Comparison of ENCODE assay signal across 18 cellular contexts in genomic region chr9:16310288-16311145, GRCh38.
DNase-seq lines count a peak whose midpoint lies in the region; ATAC-seq and TF ChIP-seq lines count a peak whose summit lies in the region.
"Had no signal": no experiment of that assay in that cellular context is flagged by ENCODE, and none has a peak within 500 bp of the region (broad histone marks: within the 10 kb centered on the region; RNA-seq: fewer than 3 reads in every experiment).

No MANE protein-coding gene starts in this region.

- H3K79me2 ChIP-seq in trophoblast cell (ENCODE audit: control insufficient read depth, insufficient read depth, low read length, poor library complexity) = no peaks in the 10 kb centered on the region
- H3K79me2 ChIP-seq: parathyroid adenoma had no signal

- no peak overlapping the region for H3K23ac ChIP-seq in trophoblast cell (ENCODE audit: low read length)

- TF ChIP-seq CTCF in right atrium auricular region (IDR thresholded peaks at IDR 0.05) = no peak

- no peak overlapping the region for H3K4me3 Mint-ChIP-seq in activated CD4-positive, alpha-beta memory T cell treated with anti-CD3 and anti-CD28 coated beads for 36 hours
- H3K4me3 Mint-ChIP-seq: CD14-positive monocyte; stimulated activated naive B cell treated with anti-CD40 and anti-IgM and Interleukin-4, amounts not matched to agents 10 μg/mL and 1 μg/mL and 100 μg/mL, for 72 hours had no signal

- H2BK5ac ChIP-seq in trophoblast cell (ENCODE audit: low read depth, low read length, poor library complexity) = no peak overlapping the region

- H3K14ac ChIP-seq in trophoblast cell (ENCODE audit: low read length) = peak overlapping the region; percentile 38

- CTCF ChIA-PET in activated CD4-positive, alpha-beta memory T cell treated with anti-CD3 and anti-CD28 coated beads for 36 hours (lab: Charles Lee) = no interaction called here

- H3K9me3 ChIP-seq in right atrium auricular region (no peaks in the 10 kb centered on the region), trophoblast cell (ENCODE audit: insufficient read depth, low read depth, low read length) (peaks cover 2% of the 10 kb centered on the region), aorta (ENCODE audit: control insufficient read depth, low read length) (no peaks in the 10 kb centered on the region)
- H3K9me3 ChIP-seq: A549, Peyer's patch had no signal

- peaks cover 10% of the 10 kb centered on the region for H3K79me1 ChIP-seq in trophoblast cell (ENCODE audit: low read length)

- WGBS in trophoblast cell (ENCODE audit: extremely low coverage, insufficient coverage, insufficient read length) = no CpG with 5 or more reads among the region's 27 CpGs
- 59 to 63% methylated on average over 27 of the region's 27 CpGs for WGBS in aorta, 2 donors

- peaks cover 6% of the 10 kb centered on the region for H3K9me3 Mint-ChIP-seq in activated CD4-positive, alpha-beta memory T cell treated with anti-CD3 and anti-CD28 coated beads for 36 hours

- peak overlapping the region; percentile 9 for H2BK120ac ChIP-seq in trophoblast cell (ENCODE audit: insufficient read depth, low read length, poor library complexity)

- no peak overlapping the region for H3K4me2 ChIP-seq in trophoblast cell (ENCODE audit: low read length)
- H3K4me2 ChIP-seq: A549 had no signal

- H4K12ac ChIP-seq in trophoblast cell (ENCODE audit: low read depth, low read length) = no peak overlapping the region

- no peaks in the 10 kb centered on the region for H3K36me3 ChIP-seq in right atrium auricular region
- no peaks in the 10 kb centered on the region for H3K36me3 ChIP-seq in trophoblast cell (ENCODE audit: control insufficient read depth in 1 of 2, insufficient read depth in 2 of 2, low read length in 2 of 2)
- H3K36me3 ChIP-seq in aorta (ENCODE audit: control insufficient read depth in 1 of 2, insufficient read depth in 2 of 2, low read length in 1 of 2) = no peaks in the 10 kb centered on the region
- H3K36me3 ChIP-seq: Peyer's patch had no signal

- peak overlapping the region; percentile 9 for H3K18ac ChIP-seq in trophoblast cell (ENCODE audit: low read length)

- no peak overlapping the region for H3K27ac Mint-ChIP-seq in activated CD4-positive, alpha-beta memory T cell treated with anti-CD3 and anti-CD28 coated beads for 36 hours
- H3K27ac Mint-ChIP-seq: CD14-positive monocyte; stimulated activated naive B cell treated with anti-CD40 and anti-IgM and Interleukin-4, amounts not matched to agents 10 μg/mL and 1 μg/mL and 100 μg/mL, for 72 hours had no signal

- H3K27ac ChIP-seq in right atrium auricular region = no peak overlapping the region
- H3K27ac ChIP-seq in trophoblast cell (ENCODE audit: low read depth, low read length) = peak overlapping the region; percentile 12
- no peak overlapping the region for H3K27ac ChIP-seq in aorta (ENCODE audit: low read depth in 1 of 2, low read length in 2 of 2)
- H3K27ac ChIP-seq: epithelial cell of prostate, parathyroid adenoma, Peyer's patch had no signal

- H3K4ac ChIP-seq in trophoblast cell (ENCODE audit: low read depth, low read length) = peak overlapping the region; percentile 26

- peak overlapping the region; percentile 37 for H2BK12ac ChIP-seq in trophoblast cell (ENCODE audit: low read length)

- no peak overlapping the region for H3K4me3 ChIP-seq in right atrium auricular region
- H3K4me3 ChIP-seq in trophoblast cell (ENCODE audit: low read depth, low read length) = no peak overlapping the region
- no peak overlapping the region for H3K4me3 ChIP-seq in aorta (ENCODE audit: low read length in 2 of 2)
- H3K4me3 ChIP-seq: A549, Peyer's patch had no signal

- H3K27me3 ChIP-seq in right atrium auricular region (no peaks in the 10 kb centered on the region), trophoblast cell (ENCODE audit: insufficient read depth, low read length) (no peaks in the 10 kb centered on the region), aorta (ENCODE audit: control insufficient read depth in 1 of 2, insufficient read depth in 2 of 2, low read length in 1 of 2) (no peaks in the 10 kb centered on the region)
- H3K27me3 ChIP-seq: Peyer's patch had no signal

- H3K27me3 Mint-ChIP-seq in activated CD4-positive, alpha-beta memory T cell treated with anti-CD3 and anti-CD28 coated beads for 36 hours = no peaks in the 10 kb centered on the region
- H3K27me3 Mint-ChIP-seq: stimulated activated naive B cell treated with anti-CD40 and anti-IgM and Interleukin-4, amounts not matched to agents 10 μg/mL and 1 μg/mL and 100 μg/mL, for 72 hours had no signal

- intact Hi-C loops in Right ventricle myocardium inferior (cut with DNase I) = no loop called here
- intact Hi-C loops in cardiac septum (cut with DNase I) = no loop called here
- intact Hi-C loops in aorta (cut with DNase I) = no loop called here
- intact Hi-C loops in activated CD4-positive, alpha-beta memory T cell treated with anti-CD3 and anti-CD28 coated beads for 36 hours (cut with micrococcal nuclease) = no loop called here

- peak overlapping the region; percentile 59 for H4K91ac ChIP-seq in trophoblast cell (ENCODE audit: low read depth, low read length)

- H2AFZ ChIP-seq in trophoblast cell (ENCODE audit: insufficient read depth, low read length, poor library complexity) = no peak overlapping the region
- H2AFZ ChIP-seq: parathyroid adenoma had no signal

- H3K9ac ChIP-seq in trophoblast cell (ENCODE audit: low read length) = no peak overlapping the region
- H3K9ac ChIP-seq: parathyroid adenoma had no signal

- POLR2A ChIA-PET in activated CD4-positive, alpha-beta memory T cell treated with anti-CD3 and anti-CD28 coated beads for 36 hours (lab: Charles Lee) = no interaction called here

- H3K4me1 ChIP-seq in right atrium auricular region (peaks cover 0 to 20% of the 10 kb centered on the region in 2 donors), trophoblast cell (ENCODE audit: control insufficient read depth in 1 of 2, insufficient read depth in 2 of 2, low read length in 2 of 2) (peaks cover 10 to 15% of the 10 kb centered on the region in 2 experiments), aorta (ENCODE audit: control insufficient read depth in 1 of 2, insufficient read depth in 2 of 2, low read length in 2 of 2) (no peaks in the 10 kb centered on the region)
- H3K4me1 ChIP-seq: parathyroid adenoma, Peyer's patch had no signal

- no peak overlapping the region for H2AK5ac ChIP-seq in trophoblast cell (ENCODE audit: low read length)

- peak; percentile 37 for ATAC-seq in Right ventricle myocardium inferior
- peak; percentile 49 for ATAC-seq in aorta (ENCODE audit: low FRiP score)
- ATAC-seq in HG02840 (IDR thresholded peaks at IDR 0.05; ENCODE audit: low FRiP score, unreplicated experiment) = no peak
- ATAC-seq: A549; stimulated activated naive B cell treated with anti-CD40 and anti-IgM and Interleukin-4, amounts not matched to agents 10 μg/mL and 1 μg/mL and 100 μg/mL, for 72 hours had no signal

- H4K8ac ChIP-seq in trophoblast cell (ENCODE audit: low read depth, low read length) = peak overlapping the region; percentile 55

- H3K36me3 Mint-ChIP-seq in activated CD4-positive, alpha-beta memory T cell treated with anti-CD3 and anti-CD28 coated beads for 36 hours = no peaks in the 10 kb centered on the region
- H3K36me3 Mint-ChIP-seq: CD14-positive monocyte; stimulated activated naive B cell treated with anti-CD40 and anti-IgM and Interleukin-4, amounts not matched to agents 10 μg/mL and 1 μg/mL and 100 μg/mL, for 72 hours had no signal

- peak; percentile 58 for DNase-seq in Right ventricle myocardium inferior (ENCODE audit: missing footprints)
- no peak for DNase-seq in cardiac septum (ENCODE audit: low spot score)
- DNase-seq in right atrium auricular region (ENCODE audit: low spot score) = peak; percentile 62
- DNase-seq in trophoblast cell = no peak
- DNase-seq in aorta = no peak
- no peak for DNase-seq in cortex of kidney (lab: John Stamatoyannopoulos, UW)
- DNase-seq in activated CD4-positive, alpha-beta memory T cell treated with anti-CD3 and anti-CD28 coated beads for 36 hours = no peak
- DNase-seq: DMS79; MV-4-11; NCI-H2029 treated with DMSO at 0.1 percent for 48 hours; NCI-H774; Peyer's patch; stimulated activated naive B cell treated with anti-CD40 and anti-IgM and Interleukin-4, amounts not matched to agents 10 μg/mL and 1 μg/mL and 100 μg/mL, for 72 hours had no signal

- no peaks in the 10 kb centered on the region for H3K4me1 Mint-ChIP-seq in activated CD4-positive, alpha-beta memory T cell treated with anti-CD3 and anti-CD28 coated beads for 36 hours (ENCODE audit: low read depth)
- H3K4me1 Mint-ChIP-seq: CD14-positive monocyte; stimulated activated naive B cell treated with anti-CD40 and anti-IgM and Interleukin-4, amounts not matched to agents 10 μg/mL and 1 μg/mL and 100 μg/mL, for 72 hours had no signal

Comparison
In these comparisons a context has a peak if more than half of its experiments do, and no peak if none do; other contexts are left out.
1. DNase-seq: peak in Right ventricle myocardium inferior (single experiment) and right atrium auricular region (single experiment); none in cardiac septum (single experiment), trophoblast cell (0 of 2), aorta (0 of 2), cortex of kidney (single experiment) and activated CD4-positive, alpha-beta memory T cell treated with anti-CD3 and anti-CD28 coated beads for 36 hours (single experiment).